In genomic region chr6:35731736-35732532, GRCh38 we compare ENCODE assay signal across 1 cellular context.
TF ChIP-seq lines count a peak whose summit lies in the region.

No MANE protein-coding gene starts in this region.

TF ChIP-seq in HepG2, 621 proteins besides CTCF, POLR2A, EP300 and RAD21 (continued from another document and continues in another):
- TF ChIP-seq, protein P1, sequence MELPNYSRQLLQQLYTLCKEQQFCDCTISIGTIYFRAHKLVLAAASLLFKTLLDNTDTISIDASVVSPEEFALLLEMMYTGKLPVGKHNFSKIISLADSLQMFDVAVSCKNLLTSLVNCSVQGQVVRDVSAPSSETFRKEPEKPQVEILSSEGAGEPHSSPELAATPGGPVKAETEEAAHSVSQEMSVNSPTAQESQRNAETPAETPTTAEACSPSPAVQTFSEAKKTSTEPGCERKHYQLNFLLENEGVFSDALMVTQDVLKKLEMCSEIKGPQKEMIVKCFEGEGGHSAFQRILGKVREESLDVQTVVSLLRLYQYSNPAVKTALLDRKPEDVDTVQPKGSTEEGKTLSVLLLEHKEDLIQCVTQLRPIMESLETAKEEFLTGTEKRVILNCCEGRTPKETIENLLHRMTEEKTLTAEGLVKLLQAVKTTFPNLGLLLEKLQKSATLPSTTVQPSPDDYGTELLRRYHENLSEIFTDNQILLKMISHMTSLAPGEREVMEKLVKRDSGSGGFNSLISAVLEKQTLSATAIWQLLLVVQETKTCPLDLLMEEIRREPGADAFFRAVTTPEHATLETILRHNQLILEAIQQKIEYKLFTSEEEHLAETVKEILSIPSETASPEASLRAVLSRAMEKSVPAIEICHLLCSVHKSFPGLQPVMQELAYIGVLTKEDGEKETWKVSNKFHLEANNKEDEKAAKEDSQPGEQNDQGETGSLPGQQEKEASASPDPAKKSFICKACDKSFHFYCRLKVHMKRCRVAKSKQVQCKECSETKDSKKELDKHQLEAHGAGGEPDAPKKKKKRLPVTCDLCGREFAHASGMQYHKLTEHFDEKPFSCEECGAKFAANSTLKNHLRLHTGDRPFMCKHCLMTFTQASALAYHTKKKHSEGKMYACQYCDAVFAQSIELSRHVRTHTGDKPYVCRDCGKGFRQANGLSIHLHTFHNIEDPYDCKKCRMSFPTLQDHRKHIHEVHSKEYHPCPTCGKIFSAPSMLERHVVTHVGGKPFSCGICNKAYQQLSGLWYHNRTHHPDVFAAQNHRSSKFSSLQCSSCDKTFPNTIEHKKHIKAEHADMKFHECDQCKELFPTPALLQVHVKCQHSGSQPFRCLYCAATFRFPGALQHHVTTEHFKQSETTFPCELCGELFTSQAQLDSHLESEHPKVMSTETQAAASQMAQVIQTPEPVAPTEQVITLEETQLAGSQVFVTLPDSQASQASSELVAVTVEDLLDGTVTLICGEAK (IDR thresholded peaks at IDR 0.05) = no peak
- TF ChIP-seq, protein P1 (CRISPR knock-in tag; IDR thresholded peaks at IDR 0.05) = peak; percentile 60
- TF ChIP-seq USF2 (IDR thresholded peaks at IDR 0.05; ENCODE audit: low read depth, low read length) (no peak), USF2 (CRISPR knock-in tag; IDR thresholded peaks at IDR 0.05; ENCODE audit: borderline replicate concordance) (no peak), ETV5 (CRISPR knock-in tag; IDR thresholded peaks at IDR 0.05; ENCODE audit: borderline replicate concordance) (peak; percentile 91), HOMEZ (CRISPR knock-in tag; IDR thresholded peaks at IDR 0.05; ENCODE audit: low read depth) (0 out of 2 replicates have a peak, but pooled peaks have one; percentile 56), ZBTB4 (CRISPR knock-in tag; IDR thresholded peaks at IDR 0.05; ENCODE audit: borderline replicate concordance) (no peak; the same call in 1 of the 2 replicates), FOXA3 (CRISPR knock-in tag; IDR thresholded peaks at IDR 0.05) (peak; percentile 71), NFE2 (CRISPR knock-in tag; IDR thresholded peaks at IDR 0.05) (no peak), ZNF383 (CRISPR knock-in tag; IDR thresholded peaks at IDR 0.05; ENCODE audit: borderline replicate concordance) (no peak), ZNF317 (CRISPR knock-in tag; IDR thresholded peaks at IDR 0.05) (peak; percentile 67), ZNF264 (CRISPR knock-in tag; IDR thresholded peaks at IDR 0.05) (peak; percentile 21; the same call in 1 of the 2 replicates), ZMYM3 (CRISPR knock-in tag; IDR thresholded peaks at IDR 0.05) (peak; percentile 68; the same call in 1 of the 2 replicates), SMARCC2 (IDR thresholded peaks at IDR 0.05) (no peak), NR2F1 (CRISPR knock-in tag; IDR thresholded peaks at IDR 0.05) (peak in 1 of 2 experiments; percentile 37; a peak in 2 of 4 replicates), MAFK (conservative IDR thresholded peaks at IDR 0.05 in 1 of 2, IDR thresholded peaks at IDR 0.05 in 1 of 2; ENCODE audit: low read length in 2 of 2) (no peak), HNRNPK (IDR thresholded peaks at IDR 0.05; ENCODE audit: low read depth, low read length, poor library complexity, severe bottlenecking) (peak; percentile 97), ZNF451 (CRISPR knock-in tag; IDR thresholded peaks at IDR 0.05) (no peak; the same call in 1 of the 2 replicates), ZNF543 (CRISPR knock-in tag; IDR thresholded peaks at IDR 0.05) (peak; percentile 10; the same call in 1 of the 2 replicates), MIER3 (CRISPR knock-in tag; IDR thresholded peaks at IDR 0.05; ENCODE audit: borderline replicate concordance) (peak; percentile 71), TBX3 (IDR thresholded peaks at IDR 0.05; ENCODE audit: borderline replicate concordance) (peak; percentile 77), ZFP82 (CRISPR knock-in tag; IDR thresholded peaks at IDR 0.05; ENCODE audit: borderline replicate concordance) (no peak), ZNF101 (CRISPR knock-in tag; IDR thresholded peaks at IDR 0.05; ENCODE audit: borderline replicate concordance, low read depth) (no peak), KLF13 (CRISPR knock-in tag; IDR thresholded peaks at IDR 0.05) (no peak; the same call in 1 of the 2 replicates), ZNF431 (CRISPR knock-in tag; IDR thresholded peaks at IDR 0.05; ENCODE audit: borderline replicate concordance, low read depth) (peak; percentile 63), LCORL (IDR thresholded peaks at IDR 0.05) (no peak), LCORL (CRISPR knock-in tag; IDR thresholded peaks at IDR 0.05) (peak; percentile 94), ARID2 (CRISPR knock-in tag; IDR thresholded peaks at IDR 0.05; ENCODE audit: borderline replicate concordance) (peak; percentile 26; the same call in 1 of the 2 replicates), ZNF530 (CRISPR knock-in tag; IDR thresholded peaks at IDR 0.05; ENCODE audit: low read depth) (0 out of 2 replicates have a peak, but pooled peaks have one; percentile 58), RBM22 (optimal IDR thresholded peaks at IDR 0.05; ENCODE audit: low read length) (peak; percentile 67), ZNF33A (CRISPR knock-in tag; IDR thresholded peaks at IDR 0.05; ENCODE audit: borderline replicate concordance) (no peak), PTBP1 (IDR thresholded peaks at IDR 0.05; ENCODE audit: low read depth, low read length, poor library complexity, severe bottlenecking) (no peak), JUND (CRISPR knock-in tag; IDR thresholded peaks at IDR 0.05) (no peak; the same call in 1 of the 2 replicates), MXD4 (CRISPR knock-in tag; IDR thresholded peaks at IDR 0.05) (peak; percentile 82), YEATS4 (CRISPR knock-in tag; IDR thresholded peaks at IDR 0.05; ENCODE audit: borderline replicate concordance) (peak; percentile 81), ATF2 (CRISPR knock-in tag; IDR thresholded peaks at IDR 0.05) (peak; percentile 80; the same call in 1 of the 2 replicates)
- TF ChIP-seq, protein P2, sequence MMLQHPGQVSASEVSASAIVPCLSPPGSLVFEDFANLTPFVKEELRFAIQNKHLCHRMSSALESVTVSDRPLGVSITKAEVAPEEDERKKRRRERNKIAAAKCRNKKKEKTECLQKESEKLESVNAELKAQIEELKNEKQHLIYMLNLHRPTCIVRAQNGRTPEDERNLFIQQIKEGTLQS (CRISPR knock-in tag; IDR thresholded peaks at IDR 0.05) = peak; percentile 30
- TF ChIP-seq, protein P3, sequence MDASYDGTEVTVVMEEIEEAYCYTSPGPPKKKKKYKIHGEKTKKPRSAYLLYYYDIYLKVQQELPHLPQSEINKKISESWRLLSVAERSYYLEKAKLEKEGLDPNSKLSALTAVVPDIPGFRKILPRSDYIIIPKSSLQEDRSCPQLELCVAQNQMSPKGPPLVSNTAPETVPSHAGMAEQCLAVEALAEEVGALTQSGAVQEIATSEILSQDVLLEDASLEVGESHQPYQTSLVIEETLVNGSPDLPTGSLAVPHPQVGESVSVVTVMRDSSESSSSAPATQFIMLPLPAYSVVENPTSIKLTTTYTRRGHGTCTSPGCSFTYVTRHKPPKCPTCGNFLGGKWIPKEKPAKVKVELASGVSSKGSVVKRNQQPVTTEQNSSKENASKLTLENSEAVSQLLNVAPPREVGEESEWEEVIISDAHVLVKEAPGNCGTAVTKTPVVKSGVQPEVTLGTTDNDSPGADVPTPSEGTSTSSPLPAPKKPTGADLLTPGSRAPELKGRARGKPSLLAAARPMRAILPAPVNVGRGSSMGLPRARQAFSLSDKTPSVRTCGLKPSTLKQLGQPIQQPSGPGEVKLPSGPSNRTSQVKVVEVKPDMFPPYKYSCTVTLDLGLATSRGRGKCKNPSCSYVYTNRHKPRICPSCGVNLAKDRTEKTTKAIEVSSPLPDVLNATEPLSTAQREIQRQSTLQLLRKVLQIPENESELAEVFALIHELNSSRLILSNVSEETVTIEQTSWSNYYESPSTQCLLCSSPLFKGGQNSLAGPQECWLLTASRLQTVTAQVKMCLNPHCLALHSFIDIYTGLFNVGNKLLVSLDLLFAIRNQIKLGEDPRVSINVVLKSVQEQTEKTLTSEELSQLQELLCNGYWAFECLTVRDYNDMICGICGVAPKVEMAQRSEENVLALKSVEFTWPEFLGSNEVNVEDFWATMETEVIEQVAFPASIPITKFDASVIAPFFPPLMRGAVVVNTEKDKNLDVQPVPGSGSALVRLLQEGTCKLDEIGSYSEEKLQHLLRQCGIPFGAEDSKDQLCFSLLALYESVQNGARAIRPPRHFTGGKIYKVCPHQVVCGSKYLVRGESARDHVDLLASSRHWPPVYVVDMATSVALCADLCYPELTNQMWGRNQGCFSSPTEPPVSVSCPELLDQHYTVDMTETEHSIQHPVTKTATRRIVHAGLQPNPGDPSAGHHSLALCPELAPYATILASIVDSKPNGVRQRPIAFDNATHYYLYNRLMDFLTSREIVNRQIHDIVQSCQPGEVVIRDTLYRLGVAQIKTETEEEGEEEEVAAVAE (CRISPR knock-in tag; IDR thresholded peaks at IDR 0.05; ENCODE audit: borderline replicate concordance) = peak; percentile 39; the same call in 1 of the 2 replicates
